Comparison of ENCODE assay signal across 9 cellular contexts in genomic region chr18:7221424-7222155, GRCh38. TPM values are rescaled to one million over a fixed set of nuclear protein-coding genes. Genes with fewer than 3 reads are reported as not detected.
A peak's percentile ranks its signal among the peaks of the same experiment; 100 is the strongest.
DNase-seq lines count a peak whose midpoint lies in the region; ATAC-seq lines count a peak whose summit lies in the region.
"Had no signal": no experiment of that assay in that cellular context is flagged by ENCODE, and none has a peak within 500 bp of the region (broad histone marks: within the 10 kb centered on the region; RNA-seq: fewer than 3 reads in every experiment).

No MANE protein-coding gene starts in this region.

- no peak overlapping the region for H3K27ac ChIP-seq in SJSA1

- H3K27ac Mint-ChIP-seq in activated CD4-positive, alpha-beta T cell treated with anti-CD3 and anti-CD28 coated beads, Interleukin-2, amount 10 ng/mL, durations not matched to agents 24 days and 14 days, result no peak overlapping the region
- no peak overlapping the region for H3K27ac Mint-ChIP-seq in activated T-helper 17 cell treated with anti-CD3 and anti-CD28 coated beads, Interleukin-2, amount 50 U/mL, for 72 hours
- H3K27ac Mint-ChIP-seq: activated naive CD8-positive, alpha-beta T cell treated with anti-CD3 and anti-CD28 coated beads, Interleukin-2, amount 10 ng/mL, durations not matched to agents 7 days and 5 days had no signal

- no peaks in the 10 kb centered on the region for H3K9me3 Mint-ChIP-seq in activated CD4-positive, alpha-beta T cell treated with anti-CD3 and anti-CD28 coated beads, Interleukin-2, amount 10 ng/mL, durations not matched to agents 24 days and 14 days
- no peaks in the 10 kb centered on the region for H3K9me3 Mint-ChIP-seq in activated T-helper 17 cell treated with anti-CD3 and anti-CD28 coated beads, Interleukin-2, amount 50 U/mL, for 72 hours
- H3K9me3 Mint-ChIP-seq: activated naive CD8-positive, alpha-beta T cell treated with anti-CD3 and anti-CD28 coated beads, Interleukin-2, amount 10 ng/mL, durations not matched to agents 7 days and 5 days had no signal

- H3K4me3 ChIP-seq in SJSA1, result no peak overlapping the region

- H3K36me3 Mint-ChIP-seq in activated CD4-positive, alpha-beta T cell treated with anti-CD3 and anti-CD28 coated beads, Interleukin-2, amount 10 ng/mL, durations not matched to agents 24 days and 14 days (ENCODE audit: low read depth), result no peaks in the 10 kb centered on the region
- no peaks in the 10 kb centered on the region for H3K36me3 Mint-ChIP-seq in activated T-helper 17 cell treated with anti-CD3 and anti-CD28 coated beads, Interleukin-2, amount 50 U/mL, for 72 hours (ENCODE audit: low read depth)
- H3K36me3 Mint-ChIP-seq: activated naive CD8-positive, alpha-beta T cell treated with anti-CD3 and anti-CD28 coated beads, Interleukin-2, amount 10 ng/mL, durations not matched to agents 7 days and 5 days had no signal

- peak; percentile 60 for DNase-seq in activated CD4-positive, alpha-beta T cell treated with anti-CD3 and anti-CD28 coated beads, Interleukin-2, amount 10 ng/mL, durations not matched to agents 24 days and 14 days
- no peak for DNase-seq in activated CD4-positive, alpha-beta T cell treated with anti-CD3 and anti-CD28 coated beads, Interleukin-2, amount 50 U/mL, for 1 hour
- peak; percentile 15 for DNase-seq in NCI-H1092 (lab: John Stamatoyannopoulos, UW)
- DNase-seq in SJSA1 (ENCODE audit: low read depth in 1 of 2, low spot score in 2 of 2), result peak; percentile 37 to 55
- DNase-seq in fibroblast of the conjunctiva (ENCODE audit: low read depth), result peak; percentile 65
- peak; percentile 12 for DNase-seq in putamen (ENCODE audit: low spot score)
- DNase-seq: activated naive CD8-positive, alpha-beta T cell treated with anti-CD3 and anti-CD28 coated beads, Interleukin-2, amount 10 ng/mL, durations not matched to agents 7 days and 5 days had no signal

- no peak for ATAC-seq in HG03135 (IDR thresholded peaks at IDR 0.05; ENCODE audit: unreplicated experiment)
- no peak for ATAC-seq in activated T-helper 17 cell treated with anti-CD3 and anti-CD28 coated beads, Interleukin-2, amount 50 U/mL, for 72 hours (replicated peaks)

- no peaks in the 10 kb centered on the region for H3K4me1 ChIP-seq in SJSA1 (replicated peaks)

- H3K9me3 ChIP-seq in SJSA1 (replicated peaks), result no peaks in the 10 kb centered on the region

- H3K4me3 Mint-ChIP-seq in activated CD4-positive, alpha-beta T cell treated with anti-CD3 and anti-CD28 coated beads, Interleukin-2, amount 10 ng/mL, durations not matched to agents 24 days and 14 days, result no peak overlapping the region
- H3K4me3 Mint-ChIP-seq in activated T-helper 17 cell treated with anti-CD3 and anti-CD28 coated beads, Interleukin-2, amount 50 U/mL, for 72 hours, result no peak overlapping the region
- H3K4me3 Mint-ChIP-seq: activated naive CD8-positive, alpha-beta T cell treated with anti-CD3 and anti-CD28 coated beads, Interleukin-2, amount 10 ng/mL, durations not matched to agents 7 days and 5 days had no signal

- no peaks in the 10 kb centered on the region for H3K36me3 ChIP-seq in SJSA1

- intact Hi-C loops in activated CD4-positive, alpha-beta T cell treated with anti-CD3 and anti-CD28 coated beads, Interleukin-2, amount 10 ng/mL, durations not matched to agents 24 days and 14 days (cut with micrococcal nuclease), result no loop called here

- H3K27me3 ChIP-seq in SJSA1 (replicated peaks), result peaks cover 4% of the 10 kb centered on the region; the same call in 1 of the 2 replicates

- H3K27me3 Mint-ChIP-seq in activated CD4-positive, alpha-beta T cell treated with anti-CD3 and anti-CD28 coated beads, Interleukin-2, amount 10 ng/mL, durations not matched to agents 24 days and 14 days, result no peaks in the 10 kb centered on the region
- no peaks in the 10 kb centered on the region for H3K27me3 Mint-ChIP-seq in activated T-helper 17 cell treated with anti-CD3 and anti-CD28 coated beads, Interleukin-2, amount 50 U/mL, for 72 hours
- H3K27me3 Mint-ChIP-seq: activated naive CD8-positive, alpha-beta T cell treated with anti-CD3 and anti-CD28 coated beads, Interleukin-2, amount 10 ng/mL, durations not matched to agents 7 days and 5 days had no signal

- H3K4me1 Mint-ChIP-seq in activated CD4-positive, alpha-beta T cell treated with anti-CD3 and anti-CD28 coated beads, Interleukin-2, amount 10 ng/mL, durations not matched to agents 24 days and 14 days, result no peaks in the 10 kb centered on the region
- no peaks in the 10 kb centered on the region for H3K4me1 Mint-ChIP-seq in activated T-helper 17 cell treated with anti-CD3 and anti-CD28 coated beads, Interleukin-2, amount 50 U/mL, for 72 hours
- H3K4me1 Mint-ChIP-seq: activated naive CD8-positive, alpha-beta T cell treated with anti-CD3 and anti-CD28 coated beads, Interleukin-2, amount 10 ng/mL, durations not matched to agents 7 days and 5 days had no signal

RNA-seq across cellular contexts. Expression of gene LRRC30, which starts 9.3 kb away (rescaled TPM):
- total RNA-seq in activated CD4-positive, alpha-beta T cell treated with anti-CD3 and anti-CD28 coated beads, Interleukin-2, amount 10 ng/mL, durations not matched to agents 24 days and 14 days, result not detected in 2 replicates
- not detected in 2 replicates for total RNA-seq in SJSA1 (2014; rRNA removed; shearing (Covaris generic))
- total RNA-seq in activated T-helper 17 cell treated with anti-CD3 and anti-CD28 coated beads, Interleukin-2, amount 50 U/mL, for 72 hours, result not detected
- total RNA-seq: activated naive CD8-positive, alpha-beta T cell treated with anti-CD3 and anti-CD28 coated beads, Interleukin-2, amount 10 ng/mL, durations not matched to agents 7 days and 5 days had no signal
